ENCODE assay signal across 8 cellular contexts in the genomic region with DNA sequence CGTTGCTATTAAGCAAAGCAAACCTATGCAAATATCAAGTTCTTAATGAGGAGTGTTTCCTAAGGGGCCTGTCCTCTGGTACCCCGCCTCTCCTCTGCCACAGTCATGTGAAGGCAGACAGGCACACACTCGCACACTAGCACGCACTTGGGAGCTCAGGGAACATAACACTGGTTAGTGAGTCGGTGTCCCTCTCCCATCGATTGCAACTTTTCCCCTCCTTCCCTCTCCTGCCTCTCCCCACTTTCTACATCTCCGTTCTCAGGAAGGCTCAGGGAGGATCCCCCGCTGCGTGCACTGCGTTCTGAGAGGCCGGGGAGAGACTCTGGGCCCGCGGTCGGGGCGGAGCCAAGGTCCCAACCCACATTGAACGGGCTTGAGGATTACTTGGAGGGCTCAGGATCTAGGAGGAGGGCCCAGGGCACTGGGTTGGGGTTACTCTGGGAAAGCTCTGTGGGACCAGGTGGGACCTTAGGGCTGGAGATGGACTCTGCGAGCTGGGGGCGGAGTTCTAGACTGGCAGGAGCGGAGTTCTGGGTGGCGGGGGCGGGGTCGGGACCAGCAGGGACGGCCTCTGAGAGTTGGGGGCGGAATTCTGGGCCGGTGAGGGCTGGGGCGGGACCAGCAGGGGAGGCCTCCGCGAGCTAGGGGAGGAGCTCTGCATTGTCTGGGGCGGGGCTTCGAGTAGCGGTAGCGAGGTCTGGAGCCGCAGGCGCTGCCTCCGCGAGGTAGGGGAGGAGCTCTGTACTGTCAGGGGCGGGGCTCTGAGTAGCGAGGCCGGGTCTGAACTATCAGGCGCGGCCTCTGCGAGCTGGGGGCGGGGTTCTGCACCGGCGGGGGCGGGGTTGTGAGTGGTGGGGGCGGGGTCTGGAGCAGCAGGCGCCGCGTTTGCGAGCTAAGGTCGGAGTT. TPM values are rescaled to one million over a fixed set of nuclear protein-coding genes. Genes with fewer than 3 reads are reported as not detected.
DNase-seq lines count a peak whose midpoint lies in the region; ATAC-seq, FAIRE-seq and TF ChIP-seq lines count a peak whose summit lies in the region.

No MANE protein-coding gene starts in this region.

- H4K5ac ChIP-seq in H1 (ENCODE audit: insufficient read length, low read depth, low read length), result no peak overlapping the region
- H4K5ac ChIP-seq in mesendoderm (ENCODE audit: low read length), result no peak overlapping the region

- peak overlapping the region; percentile 94 for H2AFZ ChIP-seq in H1 (ENCODE audit: low read length)

- peak overlapping the region; percentile 69 for H4K8ac ChIP-seq in H1 (ENCODE audit: extremely low read depth, insufficient read depth, low read length)
- no peak overlapping the region for H4K8ac ChIP-seq in mesendoderm (ENCODE audit: low read depth, low read length)

- intact Hi-C loops in Caco-2 (cut with micrococcal nuclease; ENCODE audit: unreplicated experiment), result loop anchor here (1.0 to 5.0 kb wide), 4 partner anchors 47 to 358 kb away; partner anchors contain the start of gene DNAJC6

- 2% methylated on average over 15 of the region's 52 CpGs; no CpG with 5 or more reads in 1 of the 2 experiments for WGBS in H1 (ENCODE audit: extremely low coverage in 1 of 2, insufficient coverage in 1 of 2, insufficient read length in 1 of 2, insufficient replicate concordance in 2 of 2, low coverage in 1 of 2, low lambda C conversion rate in 2 of 2, missing lambda C conversion rate in 1 of 2), 2 experiments
- WGBS in mesendoderm (ENCODE audit: extremely low coverage, insufficient coverage, low lambda C conversion rate), result no CpG with 5 or more reads among the region's 52 CpGs

- H2BK15ac ChIP-seq in H1 (ENCODE audit: low read length) (no peak overlapping the region), mesendoderm (replicated peaks; ENCODE audit: low read depth) (no peak overlapping the region)

- H2BK5ac ChIP-seq in H1 (ENCODE audit: low read depth, low read length), result peak overlapping the region; percentile 79
- no peak overlapping the region for H2BK5ac ChIP-seq in mesendoderm (ENCODE audit: low read length)

- H3K23me2 ChIP-seq in H1 (ENCODE audit: low read depth, low read length), result peaks cover 6% of the 10 kb centered on the region

- peaks cover 0 to 35% of the 10 kb centered on the region in 2 experiments; a peak in 3 of 4 replicates for H3K79me2 ChIP-seq in H1 (ENCODE audit: control insufficient read depth in 1 of 2, insufficient read depth in 2 of 2, low read length in 2 of 2)
- peaks cover 12% of the 10 kb centered on the region for H3K79me2 ChIP-seq in mesendoderm (ENCODE audit: control insufficient read depth, insufficient read depth, low read length)

- no peak for TF ChIP-seq EP300 in H1 (IDR thresholded peaks at IDR 0.05; ENCODE audit: borderline replicate concordance in 1 of 2, low read depth in 2 of 2, low read length in 2 of 2)

- peaks cover 25% of the 10 kb centered on the region for H3K4me1 Mint-ChIP-seq in Caco-2 (ENCODE audit: low read depth, unreplicated experiment)

- H3K27ac ChIP-seq in H1 (ENCODE audit: low read depth, low read length) (peak overlapping the region; percentile 46; the same call in 1 of the 2 replicates), mesendoderm (ENCODE audit: low read depth, low read length) (peak overlapping the region; percentile 95)

- peaks cover 31% of the 10 kb centered on the region for H3K4me1 ChIP-seq in Caco-2
- H3K4me1 ChIP-seq in H1 (replicated peaks in 1 of 4; ENCODE audit: control insufficient read depth in 3 of 4, insufficient read depth in 4 of 4, low read length in 3 of 4), result peaks cover 0 to 18% (median 10%) of the 10 kb centered on the region in 4 experiments; a peak in 5 of 7 replicates
- peaks cover 2% of the 10 kb centered on the region for H3K4me1 ChIP-seq in mesendoderm (ENCODE audit: control insufficient read depth, low read depth, low read length)

- H3K4me2 ChIP-seq in H1 (ENCODE audit: insufficient read depth in 1 of 2, low read depth in 2 of 2, low read length in 2 of 2) (peak overlapping the region; percentile 81 to 98), mesendoderm (ENCODE audit: low read length) (peak overlapping the region; percentile 96)

- BruUV-seq in Caco-2 (replicated peaks; lab: Mats Ljungman, UMichigan), result no TSS peak

- CTCF ChIA-PET in Caco-2 (lab: Charles Lee), result interaction anchor here (0.6 to 1.4 kb wide), 9 partner anchors 15 to 269 kb away, joined by 3 to 11 read pairs (median 5); partner anchors contain the start of gene DNAJC6
- CTCF ChIA-PET in H1 (lab: Charles Lee; ENCODE audit: partially characterized antibody), result interaction anchor here (0.7 to 3.6 kb wide), 8 partner anchors 10 to 272 kb away, joined by 3 to 10 read pairs (median 4); no protein-coding TSS in a partner anchor

- peak; percentile 85 for FAIRE-seq in HTR-8/SVneo (lab: Jason Lieb, UNC)
- FAIRE-seq in H1 (lab: Jason Lieb, UNC), result no peak

- peaks cover 8% of the 10 kb centered on the region for H3K36me3 Mint-ChIP-seq in Caco-2 (ENCODE audit: insufficient read depth, unreplicated experiment)

- H3K36me3 ChIP-seq in Caco-2 (ENCODE audit: control insufficient read depth, insufficient read depth, low read length) (no peaks in the 10 kb centered on the region), H1 (ENCODE audit: control insufficient read depth in 2 of 4, insufficient read depth in 4 of 4, low read length in 3 of 4) (no peaks in the 10 kb centered on the region), mesendoderm (ENCODE audit: control insufficient read depth, insufficient read depth, low read length) (no peaks in the 10 kb centered on the region)

- TF ChIP-seq RAD21 in H1 (IDR thresholded peaks at IDR 0.05 in 1 of 2, conservative IDR thresholded peaks at IDR 0.05 in 1 of 2; ENCODE audit: low read depth in 2 of 2, low read length in 2 of 2), result peak in 1 of 2 experiments; percentile 22; a peak in 1 of 4 replicates

- H2AK5ac ChIP-seq in H1 (ENCODE audit: low read depth, low read length) (no peak overlapping the region), mesendoderm (ENCODE audit: low read length) (no peak overlapping the region)

- H3K4me3 Mint-ChIP-seq in Caco-2 (ENCODE audit: unreplicated experiment), result no peak overlapping the region

- H3K9ac ChIP-seq in H1 (replicated peaks in 1 of 4; ENCODE audit: extremely low read depth in 1 of 4, low read depth in 3 of 4, low read length in 3 of 4) (peak overlapping the region in 3 of 4 experiments; percentile 42 to 69 (median 47); a peak in 4 of 7 replicates), mesendoderm (ENCODE audit: low read length) (peak overlapping the region; percentile 73)

- H3K56ac ChIP-seq in H1 (replicated peaks; ENCODE audit: insufficient read length, low read depth, low read length), result peak overlapping the region; percentile 52
- peak overlapping the region; percentile 94 for H3K56ac ChIP-seq in mesendoderm (ENCODE audit: low read length)

- no peak overlapping the region for H2BK20ac ChIP-seq in H1 (ENCODE audit: low read length)

- TF ChIP-seq CTCF in Caco-2 (IDR thresholded peaks at IDR 0.05; ENCODE audit: insufficient read depth in 1 of 2, low read depth in 1 of 2, low read length in 1 of 2, severe bottlenecking in 1 of 2, unreplicated experiment in 1 of 2) (no peak), H1 (IDR thresholded peaks at IDR 0.05; ENCODE audit: control extremely low read depth in 1 of 3, insufficient read depth in 1 of 3, low read depth in 1 of 3, low read length in 3 of 3) (peak in 1 of 3 experiments; percentile 6; a peak in 1 of 4 replicates)

- no peaks in the 10 kb centered on the region for H3K27me3 ChIP-seq in Caco-2 (replicated peaks; ENCODE audit: control insufficient read depth, insufficient read depth, low read length)
- no peaks in the 10 kb centered on the region for H3K27me3 ChIP-seq in H1 (replicated peaks in 1 of 4; ENCODE audit: control insufficient read depth in 3 of 4, extremely low read depth in 1 of 4, insufficient read depth in 3 of 4, low read length in 3 of 4)
- no peaks in the 10 kb centered on the region for H3K27me3 ChIP-seq in mesendoderm (ENCODE audit: insufficient read depth, low read length, poor library complexity)

- H2BK12ac ChIP-seq in H1 (ENCODE audit: low read depth, low read length), result no peak overlapping the region

- no peaks in the 10 kb centered on the region for H3K27me3 Mint-ChIP-seq in Caco-2 (ENCODE audit: insufficient read depth, unreplicated experiment)

- H3K79me1 ChIP-seq in H1 (ENCODE audit: low read depth, low read length) (peaks cover 9% of the 10 kb centered on the region), mesendoderm (ENCODE audit: low read length) (peaks cover 7% of the 10 kb centered on the region)

- DNase-seq in Caco-2 (peak; percentile 96 to 97), HTR-8/SVneo (ENCODE audit: insufficient read length, low spot score) (peak; percentile 83), NOMO-1 (lab: John Stamatoyannopoulos, UW; ENCODE audit: unreplicated experiment in 2 of 2) (peak; percentile 97 to 98), H1 (ENCODE audit: low read depth in 1 of 2, low spot score in 2 of 2) (peak; percentile 91 to 98), mesendoderm (peak; percentile 99)
- DNase-seq in activated CD8-positive, alpha-beta memory T cell treated with anti-CD3 and anti-CD28 coated beads for 48 hours (ENCODE audit: low read depth in 2 of 3, low spot score in 2 of 3), result peak; percentile 78 to 96 (median 90)
- peak; percentile 96 for DNase-seq in stimulated activated CD8-positive, alpha-beta memory T cell treated with anti-CD3 and anti-CD28 coated beads, Interleukin-12 subunit alpha, Interleukin-12 subunit beta, amount 100 ng/mL, for 4 hours (ENCODE audit: low read depth)

- ATAC-seq in GM21390 (IDR thresholded peaks at IDR 0.05; ENCODE audit: unreplicated experiment), result peak; percentile 91

- H4K20me1 ChIP-seq in H1 (replicated peaks in 1 of 2; ENCODE audit: control insufficient read depth in 1 of 2, insufficient read depth in 2 of 2, low read length in 2 of 2), result no peaks in the 10 kb centered on the region

- H3K23ac ChIP-seq in H1 (ENCODE audit: insufficient read length), result no peak overlapping the region
- peak overlapping the region; percentile 24 for H3K23ac ChIP-seq in mesendoderm (ENCODE audit: low read length)

- H4K91ac ChIP-seq in H1 (replicated peaks; ENCODE audit: insufficient read length, low read length), result no peak overlapping the region

- 0 out of 3 replicates have a peak, but pooled peaks of 1 of the 2 experiments have one; percentile 31 for TF ChIP-seq POLR2A in H1 (IDR thresholded peaks at IDR 0.05; ENCODE audit: control extremely low read depth in 1 of 2, low read depth in 2 of 2, low read length in 2 of 2)

- H3K27ac Mint-ChIP-seq in Caco-2 (ENCODE audit: unreplicated experiment), result peak overlapping the region; percentile 82

- H2BK120ac ChIP-seq in H1 (replicated peaks; ENCODE audit: low read depth, low read length), result no peak overlapping the region
- H2BK120ac ChIP-seq in mesendoderm (ENCODE audit: low read depth, low read length), result no peak overlapping the region

- no peaks in the 10 kb centered on the region for H3K9me3 ChIP-seq in Caco-2
- H3K9me3 ChIP-seq in H1 (ENCODE audit: insufficient read depth in 2 of 2, low read depth in 1 of 2, low read length in 1 of 2), result no peaks in the 10 kb centered on the region

- H3K4ac ChIP-seq in H1 (replicated peaks; ENCODE audit: insufficient read length, low read depth, low read length), result no peak overlapping the region
- H3K4ac ChIP-seq in mesendoderm (ENCODE audit: low read depth, low read length), result no peak overlapping the region

- H3K14ac ChIP-seq in H1 (ENCODE audit: insufficient read length), result no peak overlapping the region

- H3K4me3 ChIP-seq in Caco-2 (ENCODE audit: low read depth, low read length) (peak overlapping the region; percentile 86), H1 (ENCODE audit: extremely low read depth in 1 of 4, insufficient read depth in 2 of 4, low read depth in 3 of 4, low read length in 4 of 4) (peak overlapping the region; percentile 81 to 94 (median 87)), mesendoderm (ENCODE audit: low read length) (peak overlapping the region; percentile 65)

- POLR2A ChIA-PET in Caco-2 (lab: Charles Lee), result interaction anchor here (0.5 to 1.7 kb wide), 12 partner anchors 81 to 468 kb away, joined by 3 to 7 read pairs (median 4); partner anchors contain the start of gene DNAJC6
- POLR2A ChIA-PET in H1 (lab: Charles Lee; ENCODE audit: partially characterized antibody), result interaction anchor here (0.7 to 1.5 kb wide), 5 partner anchors 10 to 110 kb away, joined by 3 to 5 read pairs (median 5); partner anchors contain the start of gene DNAJC6

- H3K18ac ChIP-seq in H1 (ENCODE audit: extremely low read depth, low read length) (peak overlapping the region; percentile 85; the same call in 1 of the 2 replicates), mesendoderm (ENCODE audit: low read length) (no peak overlapping the region)

- H3K9me3 Mint-ChIP-seq in Caco-2 (ENCODE audit: unreplicated experiment), result no peaks in the 10 kb centered on the region

RNA-seq across cellular contexts. Expression of gene LEPR, which starts 0.5 kb away (rescaled TPM):
- 1.5 and 1.9 TPM in 2 replicates for total RNA-seq in Caco-2 (2022)
- 2.8 and 3.9 TPM in 2 replicates for total RNA-seq in H1 (2021; fragmentation: NEBNext Ultra II Directional; extraction: Animal tissue kit (Norgen Biotek cat#: 25700))
- polyA plus RNA-seq in H1 (2011; rRNA removed), result 1.1 and 1.3 TPM in 2 replicates
- polyA plus RNA-seq in H1 (2011; cell fraction: cytosol; rRNA removed), result 1.6 TPM
- polyA plus RNA-seq in H1 (2011; cell fraction: nucleus; rRNA removed), result 1.4 TPM
- polyA plus RNA-seq in H1 (2012, experiment 1 of 2), result 1.0 to 1.5 TPM (median 1.4 TPM) in 4 replicates
- polyA plus RNA-seq in H1 (2012, experiment 2 of 2), result 0.14 TPM
- polyA plus RNA-seq in H1 (2013, experiment 1 of 2), result 2.8 TPM
- 2.9 TPM for polyA plus RNA-seq in H1 (2013, experiment 2 of 2)
- polyA minus RNA-seq in H1 (2011; rRNA and poly(A)+ RNA removed), result 4.4 and 8.9 TPM in 2 replicates
- 2.2 TPM for polyA minus RNA-seq in H1 (2011; cell fraction: cytosol; rRNA and poly(A)+ RNA removed)
- 4.5 TPM for polyA minus RNA-seq in H1 (2011; cell fraction: nucleus; rRNA and poly(A)+ RNA removed)
- 1.2 TPM for polyA plus RNA-seq in mesendoderm (2013, experiment 1 of 2)
- 1.1 TPM for polyA plus RNA-seq in mesendoderm (2013, experiment 2 of 2)

RNA-seq across cellular contexts. Expression of gene LEPROT, which starts 0.5 kb away (rescaled TPM):
- 32.9 and 37.6 TPM in 2 replicates for total RNA-seq in Caco-2 (2022)
- 19.9 and 25.7 TPM in 2 replicates for total RNA-seq in H1 (2021; fragmentation: NEBNext Ultra II Directional; extraction: Animal tissue kit (Norgen Biotek cat#: 25700))
- 20.4 and 27.2 TPM in 2 replicates for polyA plus RNA-seq in H1 (2011; rRNA removed)
- 29.0 TPM for polyA plus RNA-seq in H1 (2011; cell fraction: cytosol; rRNA removed)
- polyA plus RNA-seq in H1 (2011; cell fraction: nucleus; rRNA removed), result 9.4 TPM
- 17.7 to 29.2 TPM (median 19.4 TPM) in 4 replicates for polyA plus RNA-seq in H1 (2012, experiment 1 of 2)
- 31.9 TPM for polyA plus RNA-seq in H1 (2012, experiment 2 of 2)
- 27.3 TPM for polyA plus RNA-seq in H1 (2013, experiment 1 of 2)
- polyA plus RNA-seq in H1 (2013, experiment 2 of 2), result 30.5 TPM
- 23.8 and 32.4 TPM in 2 replicates for polyA minus RNA-seq in H1 (2011; rRNA and poly(A)+ RNA removed)
- polyA minus RNA-seq in H1 (2011; cell fraction: cytosol; rRNA and poly(A)+ RNA removed), result 16.9 TPM
- polyA minus RNA-seq in H1 (2011; cell fraction: nucleus; rRNA and poly(A)+ RNA removed), result 46.7 TPM
- 19.3 TPM for polyA plus RNA-seq in mesendoderm (2013, experiment 1 of 2)
- 18.1 TPM for polyA plus RNA-seq in mesendoderm (2013, experiment 2 of 2)

Comparison
In these comparisons a context has a peak if more than half of its experiments do, and no peak if none do; other contexts are left out.
1. Peak in every context shown above with its lines: DNase-seq, ATAC-seq, H3K4me3 ChIP-seq and H3K27ac ChIP-seq.